In the genomic region with DNA sequence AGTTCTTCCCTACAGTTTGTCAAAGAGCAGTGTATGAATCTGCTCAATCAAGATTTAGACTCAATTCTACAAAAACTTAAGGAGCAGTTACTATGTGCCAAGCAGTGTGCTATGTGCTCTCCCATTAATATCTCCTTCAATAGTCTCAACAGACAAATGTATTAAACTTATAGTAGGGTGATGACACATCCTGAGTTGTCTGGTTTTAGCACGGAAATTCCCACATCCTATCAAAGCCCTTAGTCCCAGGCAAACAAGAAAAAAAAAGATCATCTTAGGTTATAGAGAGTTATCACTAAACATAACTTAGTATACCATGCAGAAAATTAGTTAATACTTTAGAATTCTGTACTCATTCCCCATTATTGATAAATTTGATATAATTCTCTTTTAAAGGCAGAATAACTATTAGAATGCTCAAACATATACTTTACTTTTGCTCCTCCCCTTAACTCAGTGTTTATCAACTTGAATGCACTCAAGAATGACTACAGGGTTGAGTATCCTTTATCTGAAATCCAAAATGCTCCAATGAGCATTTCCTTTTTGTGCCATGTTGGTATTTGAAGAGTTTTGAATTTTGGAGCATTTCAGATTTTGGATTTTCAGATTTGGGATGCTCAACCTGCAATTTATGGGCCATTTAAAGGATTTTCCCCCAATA, we compare ENCODE assay signal across 2 cellular contexts. TPM values are rescaled to one million over a fixed set of nuclear protein-coding genes. Genes with fewer than 3 reads are reported as not detected.
"Had no signal": no experiment of that assay in that cellular context is flagged by ENCODE, and none has a peak within 500 bp of the region (broad histone marks: within the 10 kb centered on the region; RNA-seq: fewer than 3 reads in every experiment).

No MANE protein-coding gene starts in this region.

RNA-seq across cellular contexts. Expression of a gene that starts 20.6 kb away (rescaled TPM):
- total RNA-seq: activated T-helper 2 cell treated with anti-CD3 and anti-CD28 coated beads, Interferon-gamma antibody, Interleukin-2, Interleukin-4, amounts not matched to agents 10 μg/mL and 5 μg/mL and 100 μg/mL, durations not matched to agents 14 hours and 24 hours and 36 hours; vagina had no signal
